In genomic region chr16:54507091-54507490, GRCh38 we compare ENCODE assay signal across 18 cellular contexts.
DNase-seq lines count a peak whose midpoint lies in the region; TF ChIP-seq lines count a peak whose summit lies in the region.
"Had no signal": no experiment of that assay in that cellular context is flagged by ENCODE, and none has a peak within 500 bp of the region (broad histone marks: within the 10 kb centered on the region; RNA-seq: fewer than 3 reads in every experiment).

No MANE protein-coding gene starts in this region.

- H3K4me1 ChIP-seq in left ventricle myocardium inferior: peaks cover 67% of the 10 kb centered on the region

- H3K4me1 Mint-ChIP-seq in osteocyte (ENCODE audit: unreplicated experiment): peaks cover 30% of the 10 kb centered on the region
- H3K4me1 Mint-ChIP-seq: natural killer cell had no signal

- intact Hi-C loops in left ventricle myocardium inferior (cut with micrococcal nuclease) (no loop called here), cardiac septum (cut with DNase I) (no loop called here)

- no peak overlapping the region for H3K4me3 Mint-ChIP-seq in osteocyte (ENCODE audit: unreplicated experiment)
- H3K4me3 Mint-ChIP-seq: activated CD4-positive, alpha-beta memory T cell treated with anti-CD3 and anti-CD28 coated beads for 36 hours; natural killer cell had no signal

- no peaks in the 10 kb centered on the region for H3K36me3 ChIP-seq in left ventricle myocardium inferior

- H3K9me3 Mint-ChIP-seq in osteocyte (ENCODE audit: unreplicated experiment): no peaks in the 10 kb centered on the region
- H3K9me3 Mint-ChIP-seq: activated CD4-positive, alpha-beta memory T cell treated with anti-CD3 and anti-CD28 coated beads for 36 hours; mesothelial cell of epicardium; natural killer cell had no signal

- TF ChIP-seq CTCF in left ventricle myocardium inferior (IDR thresholded peaks at IDR 0.05; ENCODE audit: borderline replicate concordance) (no peak), fibroblast of the aortic adventitia (IDR thresholded peaks at IDR 0.05; ENCODE audit: insufficient read depth, low read length) (no peak), osteocyte (IDR thresholded peaks at IDR 0.05) (no peak)

- peaks cover 31% of the 10 kb centered on the region for H3K27me3 Mint-ChIP-seq in osteocyte (ENCODE audit: unreplicated experiment)

- H3K27ac Mint-ChIP-seq in osteocyte (ENCODE audit: unreplicated experiment): no peak overlapping the region
- H3K27ac Mint-ChIP-seq: activated CD4-positive, alpha-beta memory T cell treated with anti-CD3 and anti-CD28 coated beads for 36 hours; mesothelial cell of epicardium; natural killer cell; progenitor cell of endocrine pancreas had no signal

- no peaks in the 10 kb centered on the region for H3K36me3 Mint-ChIP-seq in osteocyte (ENCODE audit: unreplicated experiment)
- H3K36me3 Mint-ChIP-seq: activated CD4-positive, alpha-beta memory T cell treated with anti-CD3 and anti-CD28 coated beads for 36 hours; mesothelial cell of epicardium; natural killer cell had no signal

- H3K4me3 ChIP-seq in left ventricle myocardium inferior: peak overlapping the region; percentile 22
- H3K4me3 ChIP-seq in fibroblast of the aortic adventitia (ENCODE audit: low read depth, low read length): no peak overlapping the region

- no peaks in the 10 kb centered on the region for H3K27me3 ChIP-seq in left ventricle myocardium inferior (ENCODE audit: low read depth)

- peak overlapping the region; percentile 38 for H3K27ac ChIP-seq in left ventricle myocardium inferior (replicated peaks)

- no peaks in the 10 kb centered on the region for H3K9me3 ChIP-seq in left ventricle myocardium inferior (replicated peaks)
- H3K9me3 ChIP-seq: SK-N-SH had no signal

- DNase-seq in left ventricle myocardium inferior (no peak), cardiac septum (ENCODE audit: low spot score) (no peak), NCI-H2227 (lab: John Stamatoyannopoulos, UW; ENCODE audit: unreplicated experiment) (peak; percentile 82), fibroblast of the aortic adventitia (ENCODE audit: low read depth) (peak; percentile 65), activated T-cell treated with anti-CD3 and anti-CD28 coated beads for 4 hours (no peak), osteocyte (ENCODE audit: extremely low spot score, unreplicated experiment) (no peak)
- DNase-seq in effector CD8-positive, alpha-beta T cell (lab: John Stamatoyannopoulos, UW): no peak
- DNase-seq: activated CD4-positive, alpha-beta memory T cell treated with anti-CD3 and anti-CD28 coated beads for 36 hours; activated gamma-delta T cell; cortex of kidney; H7; IMR-90; left cardiac atrium; natural killer cell; RPMI8226 had no signal

Comparison
In these comparisons a context has a peak if more than half of its experiments do, and no peak if none do; other contexts are left out.
1. DNase-seq: peak in NCI-H2227 (single experiment) and fibroblast of the aortic adventitia (single experiment); none in left ventricle myocardium inferior (single experiment), cardiac septum (single experiment), activated T-cell treated with anti-CD3 and anti-CD28 coated beads for 4 hours (single experiment), osteocyte (single experiment) and effector CD8-positive, alpha-beta T cell (single experiment).